In the genomic region with DNA sequence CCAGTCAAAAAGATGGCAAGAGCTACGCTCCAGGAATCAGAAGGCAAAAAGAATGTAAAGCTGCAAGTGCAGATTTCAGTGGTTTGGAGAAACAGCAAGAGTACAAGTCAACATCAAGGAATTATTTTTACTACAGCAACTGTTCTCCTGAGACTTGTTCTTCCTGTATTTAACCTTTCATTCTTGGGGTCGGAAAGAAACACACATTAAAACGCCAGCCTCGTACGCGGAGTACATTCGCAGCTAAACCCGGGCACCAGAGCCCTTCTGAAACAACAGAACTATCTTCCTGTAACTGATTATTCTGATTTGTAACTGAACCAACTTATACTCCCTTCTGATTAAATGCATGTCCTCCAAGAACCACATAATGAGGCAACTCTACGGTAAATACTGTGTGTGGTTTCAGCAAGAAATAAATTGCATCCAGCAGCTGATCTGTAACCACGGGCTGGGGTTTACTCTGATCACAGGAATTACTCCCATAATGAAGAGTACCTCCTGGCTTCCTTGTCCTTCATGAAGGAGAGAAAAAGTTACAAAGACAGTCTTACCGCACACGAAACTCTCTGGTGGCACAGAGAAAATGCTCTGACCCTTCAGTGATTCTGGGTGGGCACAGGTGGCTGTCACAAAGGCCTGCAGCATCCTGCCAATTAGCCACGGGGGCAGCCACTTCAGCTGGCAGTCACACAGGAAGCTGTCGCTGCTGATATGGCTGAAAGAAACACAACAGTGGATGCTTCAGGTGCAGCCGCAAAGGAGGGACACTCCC, we compare ENCODE assay signal across 8 cellular contexts.
A peak's percentile ranks its signal among the peaks of the same experiment; 100 is the strongest.
DNase-seq lines count a peak whose midpoint lies in the region; ATAC-seq and TF ChIP-seq lines count a peak whose summit lies in the region.

No MANE protein-coding gene starts in this region.

- H3K36me3 ChIP-seq in CD8-positive, alpha-beta T cell (ENCODE audit: insufficient read depth, low read length), result no peaks in the 10 kb centered on the region

- H3K27ac ChIP-seq in CD8-positive, alpha-beta T cell (ENCODE audit: low read depth, low read length), result peak overlapping the region; percentile 57

- no peaks in the 10 kb centered on the region for H3K9me3 Mint-ChIP-seq in CD8-positive, alpha-beta T cell
- no peaks in the 10 kb centered on the region for H3K9me3 Mint-ChIP-seq in activated naive CD4-positive, alpha-beta T cell treated with anti-CD3 and anti-CD28 coated beads, Interleukin-2, amount 50 U/mL, for 72 hours
- H3K9me3 Mint-ChIP-seq in natural killer cell, result no peaks in the 10 kb centered on the region

- H3K36me3 Mint-ChIP-seq in CD8-positive, alpha-beta T cell, result peaks cover 44% of the 10 kb centered on the region
- peaks cover 27 to 52% of the 10 kb centered on the region in 2 donors for H3K36me3 Mint-ChIP-seq in activated naive CD4-positive, alpha-beta T cell treated with anti-CD3 and anti-CD28 coated beads, Interleukin-2, amount 50 U/mL, for 72 hours
- no peaks in the 10 kb centered on the region for H3K36me3 Mint-ChIP-seq in natural killer cell

- H3K4me1 Mint-ChIP-seq in CD8-positive, alpha-beta T cell (ENCODE audit: low read depth), result peaks cover 59% of the 10 kb centered on the region
- H3K4me1 Mint-ChIP-seq in natural killer cell, result peaks cover 30 to 35% of the 10 kb centered on the region in 2 donors

- H3K27me3 Mint-ChIP-seq in CD8-positive, alpha-beta T cell (ENCODE audit: low read depth), result no peaks in the 10 kb centered on the region
- no peaks in the 10 kb centered on the region for H3K27me3 Mint-ChIP-seq in natural killer cell (ENCODE audit: low read depth in 2 of 2)

- intact Hi-C loops in CD8-positive, alpha-beta T cell (cut with DNase I, micrococcal nuclease), result loop anchor here (1.0 to 10.0 kb wide), 5 partner anchors 96 to 601 kb away; partner anchors contain the start of genes KBTBD8 (in 1 of the 2), LRIG1 (in 1 of the 2) and SLC25A26 (in 1 of the 2)
- intact Hi-C loops in natural killer cell (cut with micrococcal nuclease), result no loop called here

- H3K4me3 ChIP-seq in CD8-positive, alpha-beta T cell (ENCODE audit: low read depth, low read length), result peak overlapping the region; percentile 16

- CTCF ChIA-PET in CD8-positive, alpha-beta T cell (lab: Charles Lee), result interaction anchor here (0.6 to 4.0 kb wide), 14 partner anchors 9 to 578 kb away, joined by 3 to 28 read pairs (median 4); partner anchors contain the start of gene LRIG1

- no peak for TF ChIP-seq CTCF in CD8-positive, alpha-beta T cell (IDR thresholded peaks at IDR 0.05)
- TF ChIP-seq CTCF in natural killer cell (IDR thresholded peaks at IDR 0.05), result no peak

- peaks cover 24% of the 10 kb centered on the region for H3K4me1 ChIP-seq in CD8-positive, alpha-beta T cell (ENCODE audit: insufficient read depth, low read length)

- ATAC-seq in CD8-positive, alpha-beta T cell, result peak; percentile 93
- peak; percentile 74 for ATAC-seq in GM21515 (IDR thresholded peaks at IDR 0.05; ENCODE audit: unreplicated experiment)
- peak; percentile 76 to 96 for ATAC-seq in activated naive CD4-positive, alpha-beta T cell treated with anti-CD3 and anti-CD28 coated beads, Interleukin-2, amount 50 U/mL, for 72 hours
- peak; percentile 87 to 89 (median 88) for ATAC-seq in natural killer cell

- peak; percentile 32 to 79 (median 50) for DNase-seq in CD8-positive, alpha-beta T cell
- DNase-seq in MV-4-11 (lab: John Stamatoyannopoulos, UW) (peak; percentile 58), natural killer cell (peak; percentile 29), cerebellar nuclear complex (lab: John Stamatoyannopoulos, UW) (no peak), NCI-H1436 (lab: John Stamatoyannopoulos, UW) (no peak), DMS114 treated with DMSO at 0.1 percent for 48 hours (lab: John Stamatoyannopoulos, UW; ENCODE audit: unreplicated experiment) (no peak)
- no peak for DNase-seq in activated naive CD4-positive, alpha-beta T cell treated with anti-CD3 and anti-CD28 coated beads, Interleukin-2, amount 50 U/mL, for 72 hours (ENCODE audit: low spot score in 2 of 2)

- H3K27ac Mint-ChIP-seq in CD8-positive, alpha-beta T cell, result peak overlapping the region; percentile 95
- H3K27ac Mint-ChIP-seq in activated naive CD4-positive, alpha-beta T cell treated with anti-CD3 and anti-CD28 coated beads, Interleukin-2, amount 50 U/mL, for 72 hours, result peak overlapping the region; percentile 88 to 90
- H3K27ac Mint-ChIP-seq in natural killer cell, result peak overlapping the region; percentile 83 to 85

- H3K4me3 Mint-ChIP-seq in CD8-positive, alpha-beta T cell, result peak overlapping the region; percentile 85
- peak overlapping the region; percentile 70 for H3K4me3 Mint-ChIP-seq in natural killer cell

- POLR2A ChIA-PET in CD8-positive, alpha-beta T cell (lab: Charles Lee), result interaction anchor here (0.8 to 1.7 kb wide), 11 partner anchors 9 to 107 kb away, joined by 3 to 6 read pairs (median 4); partner anchors contain the start of gene LRIG1

- H3K27me3 ChIP-seq in CD8-positive, alpha-beta T cell (ENCODE audit: insufficient read depth, low read length), result no peaks in the 10 kb centered on the region

- H3K9me3 ChIP-seq in CD8-positive, alpha-beta T cell (ENCODE audit: low read length), result no peaks in the 10 kb centered on the region

Comparison
In these comparisons a context has a peak if more than half of its experiments do, and no peak if none do; other contexts are left out.
1. DNase-seq: peak in CD8-positive, alpha-beta T cell (7 of 7), MV-4-11 (single experiment) and natural killer cell (single experiment); none in activated naive CD4-positive, alpha-beta T cell treated with anti-CD3 and anti-CD28 coated beads, Interleukin-2, amount 50 U/mL, for 72 hours (0 of 2), cerebellar nuclear complex (0 of 2), NCI-H1436 (single experiment) and DMS114 treated with DMSO at 0.1 percent for 48 hours (single experiment).
2. Peak in every context shown above with its lines, with median percentiles within 50 percentile points of each other: ATAC-seq and H3K27ac Mint-ChIP-seq.